1 cellular context compared by ENCODE assay signal in the genomic region with DNA sequence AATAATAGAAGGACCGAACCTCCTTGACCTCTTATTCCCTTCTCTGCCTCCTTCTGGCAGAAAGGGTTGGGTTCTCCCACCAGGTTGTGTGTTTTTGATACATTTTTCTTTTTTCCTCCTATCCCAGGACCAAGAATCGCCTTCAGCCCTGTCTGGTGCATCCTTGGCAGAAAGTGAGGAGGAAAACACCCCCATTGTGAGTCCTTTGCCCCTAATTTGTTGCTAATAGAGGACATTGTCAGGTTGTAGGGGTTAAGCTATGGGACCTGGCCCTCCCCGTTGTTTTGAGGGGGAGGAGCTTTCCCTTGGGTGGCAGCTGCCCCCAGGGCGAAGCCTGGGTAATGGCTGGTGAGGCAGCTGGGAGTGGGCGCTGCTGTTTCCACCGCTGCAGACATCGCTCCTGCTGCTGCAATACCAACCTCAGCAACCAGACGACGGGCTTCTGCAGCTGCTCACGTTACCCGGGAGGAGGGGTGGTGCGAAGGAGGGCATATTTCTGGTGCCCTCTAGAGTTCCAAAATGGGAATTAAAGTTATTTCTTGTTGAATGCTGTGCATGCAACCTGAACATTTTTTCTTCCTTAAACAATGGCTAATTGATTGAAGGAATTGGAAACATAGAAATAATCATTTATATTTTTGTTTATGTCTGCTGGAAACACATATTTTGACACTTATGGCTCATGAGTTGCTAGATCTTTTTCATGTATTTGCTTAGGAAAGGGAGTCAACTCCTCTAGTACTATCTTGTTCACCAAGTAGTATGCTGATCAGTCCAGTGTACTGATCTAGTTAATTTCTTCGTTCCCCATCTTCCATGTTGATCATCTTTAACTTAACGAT.
A peak's percentile ranks its signal among the peaks of the same experiment; 100 is the strongest.
TF ChIP-seq lines count a peak whose summit lies in the region.

No MANE protein-coding gene starts in this region.

TF ChIP-seq in GM12878, 131 proteins besides CTCF, POLR2A, EP300 and RAD21 (continued from another document):
- TF ChIP-seq, protein P1, sequence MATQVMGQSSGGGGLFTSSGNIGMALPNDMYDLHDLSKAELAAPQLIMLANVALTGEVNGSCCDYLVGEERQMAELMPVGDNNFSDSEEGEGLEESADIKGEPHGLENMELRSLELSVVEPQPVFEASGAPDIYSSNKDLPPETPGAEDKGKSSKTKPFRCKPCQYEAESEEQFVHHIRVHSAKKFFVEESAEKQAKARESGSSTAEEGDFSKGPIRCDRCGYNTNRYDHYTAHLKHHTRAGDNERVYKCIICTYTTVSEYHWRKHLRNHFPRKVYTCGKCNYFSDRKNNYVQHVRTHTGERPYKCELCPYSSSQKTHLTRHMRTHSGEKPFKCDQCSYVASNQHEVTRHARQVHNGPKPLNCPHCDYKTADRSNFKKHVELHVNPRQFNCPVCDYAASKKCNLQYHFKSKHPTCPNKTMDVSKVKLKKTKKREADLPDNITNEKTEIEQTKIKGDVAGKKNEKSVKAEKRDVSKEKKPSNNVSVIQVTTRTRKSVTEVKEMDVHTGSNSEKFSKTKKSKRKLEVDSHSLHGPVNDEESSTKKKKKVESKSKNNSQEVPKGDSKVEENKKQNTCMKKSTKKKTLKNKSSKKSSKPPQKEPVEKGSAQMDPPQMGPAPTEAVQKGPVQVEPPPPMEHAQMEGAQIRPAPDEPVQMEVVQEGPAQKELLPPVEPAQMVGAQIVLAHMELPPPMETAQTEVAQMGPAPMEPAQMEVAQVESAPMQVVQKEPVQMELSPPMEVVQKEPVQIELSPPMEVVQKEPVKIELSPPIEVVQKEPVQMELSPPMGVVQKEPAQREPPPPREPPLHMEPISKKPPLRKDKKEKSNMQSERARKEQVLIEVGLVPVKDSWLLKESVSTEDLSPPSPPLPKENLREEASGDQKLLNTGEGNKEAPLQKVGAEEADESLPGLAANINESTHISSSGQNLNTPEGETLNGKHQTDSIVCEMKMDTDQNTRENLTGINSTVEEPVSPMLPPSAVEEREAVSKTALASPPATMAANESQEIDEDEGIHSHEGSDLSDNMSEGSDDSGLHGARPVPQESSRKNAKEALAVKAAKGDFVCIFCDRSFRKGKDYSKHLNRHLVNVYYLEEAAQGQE (IDR thresholded peaks at IDR 0.05; ENCODE audit: low read depth, low read length): no peak
- TF ChIP-seq CHD4 (IDR thresholded peaks at IDR 0.05): no peak
- TF ChIP-seq ZNF384 (IDR thresholded peaks at IDR 0.05; ENCODE audit: borderline replicate concordance, low read depth, low read length): no peak; the same call in 1 of the 2 replicates
- no peak; the same call in 1 of the 2 replicates for TF ChIP-seq STAT1 (conservative IDR thresholded peaks at IDR 0.05)
- TF ChIP-seq RCOR1 (conservative IDR thresholded peaks at IDR 0.05; ENCODE audit: low read depth, low read length): no peak
- TF ChIP-seq CHD2 (IDR thresholded peaks at IDR 0.05; ENCODE audit: borderline replicate concordance, low read depth, low read length): peak; percentile 37; the same call in 1 of the 2 replicates
- no peak for TF ChIP-seq TBL1XR1 (IDR thresholded peaks at IDR 0.05; ENCODE audit: low read depth, low read length)
- TF ChIP-seq CREM (IDR thresholded peaks at IDR 0.05; ENCODE audit: low read depth): peak; percentile 61
- peak in 1 of 2 experiments; percentile 36; a peak in 1 of 4 replicates for TF ChIP-seq IKZF2 (IDR thresholded peaks at IDR 0.05)
- TF ChIP-seq EZH2 (IDR thresholded peaks at IDR 0.05; ENCODE audit: borderline replicate concordance, control insufficient read depth, low read depth, low read length): no peak
- TF ChIP-seq CEBPB (IDR thresholded peaks at IDR 0.05; ENCODE audit: borderline replicate concordance in 1 of 2, low read depth in 2 of 2, low read length in 2 of 2): no peak
- TF ChIP-seq, protein P2, sequence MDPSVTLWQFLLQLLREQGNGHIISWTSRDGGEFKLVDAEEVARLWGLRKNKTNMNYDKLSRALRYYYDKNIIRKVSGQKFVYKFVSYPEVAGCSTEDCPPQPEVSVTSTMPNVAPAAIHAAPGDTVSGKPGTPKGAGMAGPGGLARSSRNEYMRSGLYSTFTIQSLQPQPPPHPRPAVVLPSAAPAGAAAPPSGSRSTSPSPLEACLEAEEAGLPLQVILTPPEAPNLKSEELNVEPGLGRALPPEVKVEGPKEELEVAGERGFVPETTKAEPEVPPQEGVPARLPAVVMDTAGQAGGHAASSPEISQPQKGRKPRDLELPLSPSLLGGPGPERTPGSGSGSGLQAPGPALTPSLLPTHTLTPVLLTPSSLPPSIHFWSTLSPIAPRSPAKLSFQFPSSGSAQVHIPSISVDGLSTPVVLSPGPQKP (IDR thresholded peaks at IDR 0.05; ENCODE audit: low read depth, low read length): no peak
- TF ChIP-seq ZBED1 (IDR thresholded peaks at IDR 0.05; ENCODE audit: borderline replicate concordance): no peak
- no peak for TF ChIP-seq CEBPZ (IDR thresholded peaks at IDR 0.05; ENCODE audit: low read depth, low read length)
- TF ChIP-seq SRF (IDR thresholded peaks at IDR 0.05; ENCODE audit: low read depth in 2 of 2, low read length in 2 of 2): no peak
- no peak for TF ChIP-seq YBX1 (IDR thresholded peaks at IDR 0.05)
- no peak for TF ChIP-seq E2F4 (IDR thresholded peaks at IDR 0.05; ENCODE audit: low read depth, low read length)
- TF ChIP-seq, protein P3, sequence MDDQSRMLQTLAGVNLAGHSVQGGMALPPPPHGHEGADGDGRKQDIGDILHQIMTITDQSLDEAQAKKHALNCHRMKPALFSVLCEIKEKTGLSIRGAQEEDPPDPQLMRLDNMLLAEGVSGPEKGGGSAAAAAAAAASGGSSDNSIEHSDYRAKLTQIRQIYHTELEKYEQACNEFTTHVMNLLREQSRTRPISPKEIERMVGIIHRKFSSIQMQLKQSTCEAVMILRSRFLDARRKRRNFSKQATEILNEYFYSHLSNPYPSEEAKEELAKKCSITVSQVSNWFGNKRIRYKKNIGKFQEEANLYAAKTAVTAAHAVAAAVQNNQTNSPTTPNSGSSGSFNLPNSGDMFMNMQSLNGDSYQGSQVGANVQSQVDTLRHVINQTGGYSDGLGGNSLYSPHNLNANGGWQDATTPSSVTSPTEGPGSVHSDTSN (IDR thresholded peaks at IDR 0.05; ENCODE audit: insufficient replicate concordance, low read depth, low read length): peak; percentile 19
